In genomic region chr6:136503303-136503702, GRCh38 we compare ENCODE assay signal across 20 cellular contexts. TPM values are rescaled to one million over a fixed set of nuclear protein-coding genes. Genes with fewer than 3 reads are reported as not detected.
DNase-seq lines count a peak whose midpoint lies in the region; TF ChIP-seq lines count a peak whose summit lies in the region.
"Had no signal": no experiment of that assay in that cellular context is flagged by ENCODE, and none has a peak within 500 bp of the region (broad histone marks: within the 10 kb centered on the region; RNA-seq: fewer than 3 reads in every experiment).

No MANE protein-coding gene starts in this region.

- no peak overlapping the region for H3K27ac ChIP-seq in BLaER1 treated with 17β-estradiol and CSF1 and Interleukin-3, amounts not matched to agents 10 nM and 100 nM
- H3K27ac ChIP-seq in WERI-Rb-1 (peak overlapping the region; percentile 10; the same call in 1 of the 2 replicates), iPS DF 6.9 (ENCODE audit: low read length) (peak overlapping the region; percentile 84), breast epithelium (no peak overlapping the region)
- H3K27ac ChIP-seq: C4-2B, testis had no signal

- no peak overlapping the region for H3K9ac ChIP-seq in BLaER1 treated with 17β-estradiol and CSF1 and Interleukin-3, amounts not matched to agents 10 nM and 100 nM

- peaks cover 22 to 35% (median 28%) of the 10 kb centered on the region in 10 experiments for H3K4me1 ChIP-seq in BLaER1 treated with 17β-estradiol and CSF1 and Interleukin-3, amounts not matched to agents 10 nM and 100 nM
- H3K4me1 ChIP-seq in iPS DF 6.9 (ENCODE audit: control insufficient read depth, insufficient read depth, low read length) (peaks cover 6% of the 10 kb centered on the region; the same call in 1 of the 2 replicates), breast epithelium (peaks cover 0 to 3% of the 10 kb centered on the region in 2 donors)
- H3K4me1 ChIP-seq: testis had no signal

- DNase-seq in NB4 (ENCODE audit: low read depth) (peak; percentile 30), WERI-Rb-1 (peak; percentile 47), iPS DF 6.9 (ENCODE audit: low read depth, low spot score) (peak; percentile 35), nucleus accumbens (lab: John Stamatoyannopoulos, UW) (no peak), GM20000 (ENCODE audit: low spot score) (no peak), NOMO-1 treated with DMSO at 0.1 percent for 48 hours (lab: John Stamatoyannopoulos, UW; ENCODE audit: unreplicated experiment) (no peak), breast epithelium (ENCODE audit: low spot score in 2 of 2) (no peak)
- DNase-seq: activated CD4-positive, alpha-beta T cell treated with anti-CD3 and anti-CD28 coated beads, Interleukin-2, amount 10 ng/mL, durations not matched to agents 7 days and 5 days; activated CD8-positive, alpha-beta memory T cell treated with anti-CD3 and anti-CD28 coated beads, Interleukin-2, amount 50 U/mL, for 4 hours; activated effector memory CD4-positive, alpha-beta T cell treated with anti-CD3 and anti-CD28 coated beads, Interleukin-2, amount 50 U/mL, for 16 hours; erythroblast; foreskin melanocyte; HFFc6; NCI-H146; occipital lobe; T1000; testis had no signal

- no peak for TF ChIP-seq POLR2A in NB4 (IDR thresholded peaks at IDR 0.05; ENCODE audit: extremely low read depth, insufficient read length)
- no peak for TF ChIP-seq POLR2A in breast epithelium (IDR thresholded peaks at IDR 0.05)

- intact Hi-C loops in breast epithelium (cut with DNase I; ENCODE audit: low total_unique reads) = no loop called here

- H3K4me3 ChIP-seq in BLaER1 treated with 17β-estradiol and CSF1 and Interleukin-3, amounts not matched to agents 10 nM and 100 nM = no peak overlapping the region
- H3K4me3 ChIP-seq in NB4 (ENCODE audit: low read depth, low read length) (no peak overlapping the region), WERI-Rb-1 (ENCODE audit: low read depth, low read length) (no peak overlapping the region), iPS DF 6.9 (ENCODE audit: low read length) (no peak overlapping the region), breast epithelium (no peak overlapping the region)
- H3K4me3 ChIP-seq: GM12878, testis had no signal

- TF ChIP-seq CTCF in NB4 (IDR thresholded peaks at IDR 0.05; ENCODE audit: low read depth, low read length) (no peak), WERI-Rb-1 (IDR thresholded peaks at IDR 0.05; ENCODE audit: low read depth, low read length) (no peak), GM20000 (IDR thresholded peaks at IDR 0.05; ENCODE audit: extremely low read depth, missing control alignments) (no peak), breast epithelium (IDR thresholded peaks at IDR 0.05) (no peak)

- no peaks in the 10 kb centered on the region for H3K36me3 ChIP-seq in BLaER1 treated with 17β-estradiol and CSF1 and Interleukin-3, amounts not matched to agents 10 nM and 100 nM
- H3K36me3 ChIP-seq in WERI-Rb-1 (no peaks in the 10 kb centered on the region), iPS DF 6.9 (ENCODE audit: control insufficient read depth, insufficient read depth, low read length) (no peaks in the 10 kb centered on the region), breast epithelium (no peaks in the 10 kb centered on the region)

- no peaks in the 10 kb centered on the region for H4K20me1 ChIP-seq in BLaER1 treated with 17β-estradiol and CSF1 and Interleukin-3, amounts not matched to agents 10 nM and 100 nM

- peak overlapping the region; percentile 39 to 71 (median 58) for H3K4me2 ChIP-seq in BLaER1 treated with 17β-estradiol and CSF1 and Interleukin-3, amounts not matched to agents 10 nM and 100 nM

- WGBS in iPS DF 6.9 (ENCODE audit: insufficient coverage, insufficient read length) = no CpG with 5 or more reads among the region's 4 CpGs

- no peaks in the 10 kb centered on the region for H3K27me3 ChIP-seq in BLaER1 treated with 17β-estradiol and CSF1 and Interleukin-3, amounts not matched to agents 10 nM and 100 nM
- H3K27me3 ChIP-seq in WERI-Rb-1 (ENCODE audit: insufficient read depth, low read depth, severe bottlenecking) (no peaks in the 10 kb centered on the region), iPS DF 6.9 (ENCODE audit: control insufficient read depth, insufficient read depth, low read length) (no peaks in the 10 kb centered on the region), breast epithelium (no peaks in the 10 kb centered on the region)
- H3K27me3 ChIP-seq: testis had no signal

- no peaks in the 10 kb centered on the region for H3K9me3 ChIP-seq in BLaER1 treated with 17β-estradiol and CSF1 and Interleukin-3, amounts not matched to agents 10 nM and 100 nM (replicated peaks in 1 of 11)
- H3K9me3 ChIP-seq in WERI-Rb-1 (ENCODE audit: severe bottlenecking) (no peaks in the 10 kb centered on the region), iPS DF 6.9 (ENCODE audit: control insufficient read depth, insufficient read depth, low read length) (no peaks in the 10 kb centered on the region), breast epithelium (no peaks in the 10 kb centered on the region)
- H3K9me3 ChIP-seq: testis had no signal

RNA-seq across cellular contexts. Expression of gene MAP7, which starts 46.9 kb away (rescaled TPM):
- 10 to 100 TPM; 14.2 to 42.4 (median 16.4) TPM for total RNA-seq in breast epithelium

Comparison
In these comparisons a context has a peak if more than half of its experiments do, and no peak if none do; other contexts are left out.
1. H3K27ac ChIP-seq: peak in WERI-Rb-1 (single experiment) and iPS DF 6.9 (single experiment); none in BLaER1 treated with 17β-estradiol and CSF1 and Interleukin-3, amounts not matched to agents 10 nM and 100 nM (0 of 11) and breast epithelium (0 of 2).
2. DNase-seq: peak in NB4 (single experiment), WERI-Rb-1 (single experiment) and iPS DF 6.9 (single experiment); none in nucleus accumbens (0 of 56), GM20000 (single experiment), NOMO-1 treated with DMSO at 0.1 percent for 48 hours (single experiment) and breast epithelium (0 of 2).